Comparison of ENCODE assay signal across 10 cellular contexts in the genomic region with DNA sequence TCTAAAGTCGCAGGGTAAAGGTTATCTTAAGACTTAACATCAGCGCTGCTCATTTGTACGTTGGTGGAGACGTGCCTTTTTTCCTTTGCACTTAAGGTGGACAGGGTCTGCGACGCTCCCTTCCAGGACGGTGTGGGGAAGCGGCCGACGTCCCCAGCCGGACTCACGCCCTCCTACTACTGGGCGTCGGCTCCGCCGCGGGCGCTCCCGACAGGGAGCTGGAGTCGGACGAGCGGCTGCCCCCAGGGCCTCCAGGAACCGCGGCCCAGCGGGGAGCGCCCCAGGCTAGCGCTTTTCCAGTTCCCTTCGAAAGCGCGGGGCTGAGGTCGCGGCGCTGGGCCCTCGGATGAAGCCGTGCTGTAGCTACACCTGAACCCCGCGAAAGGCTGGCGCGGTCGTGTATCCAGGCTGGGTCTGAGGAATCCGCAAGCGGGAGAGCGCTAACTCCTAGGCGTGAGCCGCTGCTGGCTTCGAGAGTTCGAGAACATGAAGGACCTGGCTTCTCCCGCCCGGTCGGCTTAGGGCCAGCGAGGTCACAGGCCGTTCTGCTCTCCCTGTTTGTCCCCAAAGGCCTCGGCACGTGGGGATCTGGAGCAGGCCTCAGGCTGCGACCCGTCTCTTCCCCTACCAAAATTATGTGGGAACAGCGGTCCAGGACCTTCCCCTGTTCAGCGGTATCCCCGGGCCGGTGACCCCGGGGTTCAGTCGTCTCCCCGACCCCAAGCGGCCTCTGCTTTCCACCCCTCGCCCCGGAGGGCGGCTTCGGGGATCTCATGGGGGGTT. TPM values are rescaled to one million over a fixed set of nuclear protein-coding genes. Genes with fewer than 3 reads are reported as not detected.
A peak's percentile ranks its signal among the peaks of the same experiment; 100 is the strongest.
DNase-seq lines count a peak whose midpoint lies in the region; ATAC-seq, FAIRE-seq and TF ChIP-seq lines count a peak whose summit lies in the region.
"Had no signal": no experiment of that assay in that cellular context is flagged by ENCODE, and none has a peak within 500 bp of the region (broad histone marks: within the 10 kb centered on the region; RNA-seq: fewer than 3 reads in every experiment).

No MANE protein-coding gene starts in this region.

- no peaks in the 10 kb centered on the region for H3K36me3 ChIP-seq in HUES48 (ENCODE audit: control insufficient read depth, insufficient read depth, low read length)
- no peaks in the 10 kb centered on the region for H3K36me3 ChIP-seq in ascending aorta
- H3K36me3 ChIP-seq in skeletal muscle satellite cell (ENCODE audit: insufficient read depth, low read length) = no peaks in the 10 kb centered on the region
- no peaks in the 10 kb centered on the region for H3K36me3 ChIP-seq in HAP-1 (replicated peaks)
- H3K36me3 ChIP-seq in HepG2 (replicated peaks in 1 of 2; ENCODE audit: control insufficient read depth in 1 of 2, insufficient read depth in 2 of 2, low read length in 2 of 2) = no peaks in the 10 kb centered on the region
- H3K36me3 ChIP-seq: SJCRH30 had no signal

- H3K27ac ChIP-seq in HUES48 (ENCODE audit: low read depth, low read length) = peak overlapping the region; percentile 67
- no peak overlapping the region for H3K27ac ChIP-seq in ascending aorta
- no peak overlapping the region for H3K27ac ChIP-seq in HepG2 (ENCODE audit: extremely low read length, insufficient read depth, low read length)
- H3K27ac ChIP-seq: SJCRH30 had no signal

- in situ Hi-C loops in HAP-1 (cut with MboI; ENCODE audit: low sequenced_read_pairs) = no loop called here
- in situ Hi-C loops in HepG2 (cut with HindIII; ENCODE audit: extremely low pct_ligation_motif_present, low pct_unique_long_range_greater_than_20kb) = no loop called here

- FAIRE-seq in HepG2 (lab: Jason Lieb, UNC) = no peak

- ATAC-seq in left colon = peak; percentile 72
- ATAC-seq in HepG2 = no peak
- ATAC-seq: effector memory CD8-positive, alpha-beta T cell had no signal

- CTCF ChIA-PET in HepG2 (lab: Yijun Ruan, JAX; ENCODE audit: low intra/inter-chr PET ratio, low total read pairs) = no interaction called here

- TF ChIP-seq POLR2A in HepG2 (IDR thresholded peaks at IDR 0.05; ENCODE audit: insufficient read depth in 1 of 2, low read depth in 2 of 2, low read length in 2 of 2) = no peak

- POLR2A ChIA-PET in HepG2 (lab: Yijun Ruan, JAX) = no interaction called here

- H3K4me2 ChIP-seq in skeletal muscle satellite cell (ENCODE audit: low read length) (peak overlapping the region; percentile 67), HepG2 (ENCODE audit: low read depth, low read length) (no peak overlapping the region)

- DNase-seq in ascending aorta (ENCODE audit: low spot score in 2 of 2) = no peak
- DNase-seq in left colon = no peak
- DNase-seq in HAP-1 (ENCODE audit: low spot score in 2 of 2) = no peak
- DNase-seq in HT-29 (ENCODE audit: low spot score) = no peak
- DNase-seq in hippocampal formation (lab: John Stamatoyannopoulos, UW) = no peak
- no peak for DNase-seq in HepG2 (ENCODE audit: low spot score)
- DNase-seq: effector memory CD8-positive, alpha-beta T cell; SJCRH30 had no signal

- H2AFZ ChIP-seq in HepG2 (ENCODE audit: low read length) = no peak overlapping the region

- no peak for TF ChIP-seq EP300 in HepG2 (IDR thresholded peaks at IDR 0.05; ENCODE audit: low read depth in 2 of 2, low read length in 2 of 2)
- no peak for TF ChIP-seq EP300 in HepG2 (CRISPR knock-in tag; IDR thresholded peaks at IDR 0.05; ENCODE audit: borderline replicate concordance)

- 61% methylated on average over 41 of the region's 68 CpGs for WGBS in HepG2 (ENCODE audit: low lambda C conversion rate)

- BruUV-seq in HepG2 (replicated peaks; lab: Mats Ljungman, UMichigan) = no TSS peak

- H3K4me1 ChIP-seq in HUES48 (ENCODE audit: control insufficient read depth, insufficient read depth, low read length) (peaks cover 27% of the 10 kb centered on the region; the same call in 1 of the 2 replicates), ascending aorta (peaks cover 8 to 13% of the 10 kb centered on the region in 2 donors), skeletal muscle satellite cell (ENCODE audit: control insufficient read depth, insufficient read depth, low read length) (peaks cover 8% of the 10 kb centered on the region), HAP-1 (no peaks in the 10 kb centered on the region), HepG2 (ENCODE audit: insufficient read depth, low read length) (no peaks in the 10 kb centered on the region)
- H3K4me1 ChIP-seq: SJCRH30 had no signal

- H3K79me2 ChIP-seq in HepG2 (ENCODE audit: insufficient read depth, low read length) = no peaks in the 10 kb centered on the region

- TF ChIP-seq RAD21 in HepG2 (CRISPR knock-in tag; IDR thresholded peaks at IDR 0.05) = no peak

- H3K27me3 ChIP-seq in HUES48 (ENCODE audit: control insufficient read depth, insufficient read depth, low read length) (peaks cover 98% of the 10 kb centered on the region), ascending aorta (peaks cover 45% of the 10 kb centered on the region), skeletal muscle satellite cell (ENCODE audit: control insufficient read depth, insufficient read depth, low read length) (peaks cover 55% of the 10 kb centered on the region), HAP-1 (ENCODE audit: low read depth) (peaks cover 4% of the 10 kb centered on the region; the same call in 1 of the 2 replicates), HepG2 (ENCODE audit: control insufficient read depth in 1 of 2, insufficient read depth in 2 of 2, low read length in 2 of 2) (peaks cover 6 to 60% of the 10 kb centered on the region in 2 experiments)
- H3K27me3 ChIP-seq: SJCRH30 had no signal

- peak overlapping the region; percentile 68 for H3K4me3 ChIP-seq in HUES48 (ENCODE audit: low read depth, low read length)
- peak overlapping the region; percentile 28 to 52 for H3K4me3 ChIP-seq in ascending aorta
- no peak overlapping the region for H3K4me3 ChIP-seq in skeletal muscle satellite cell (ENCODE audit: low read length)
- H3K4me3 ChIP-seq in HAP-1 = no peak overlapping the region
- no peak overlapping the region for H3K4me3 ChIP-seq in HepG2 (replicated peaks in 1 of 3; ENCODE audit: insufficient read depth in 1 of 3, low read depth in 2 of 3, low read length in 3 of 3)
- H3K4me3 ChIP-seq: SJCRH30 had no signal

- H3K9me3 ChIP-seq in HUES48 (ENCODE audit: control insufficient read depth, insufficient read depth, low read length) (no peaks in the 10 kb centered on the region), ascending aorta (no peaks in the 10 kb centered on the region), skeletal muscle satellite cell (replicated peaks; ENCODE audit: low read length) (no peaks in the 10 kb centered on the region), HAP-1 (no peaks in the 10 kb centered on the region), HepG2 (ENCODE audit: low read length) (no peaks in the 10 kb centered on the region)
- H3K9me3 ChIP-seq: SJCRH30 had no signal

- H3K9ac ChIP-seq in HUES48 (ENCODE audit: low read depth, low read length) (no peak overlapping the region), skeletal muscle satellite cell (ENCODE audit: low read depth, low read length) (no peak overlapping the region), HepG2 (ENCODE audit: insufficient read depth, low read depth, low read length) (no peak overlapping the region)

- H4K20me1 ChIP-seq in HepG2 (ENCODE audit: insufficient read depth, low read length) = no peaks in the 10 kb centered on the region

- TF ChIP-seq CTCF in ascending aorta (IDR thresholded peaks at IDR 0.05) (no peak), HepG2 (CRISPR knock-in tag; IDR thresholded peaks at IDR 0.05) (no peak)

- intact Hi-C loops in ascending aorta (cut with DNase I) (no loop called here), left colon (cut with DNase I, micrococcal nuclease) (no loop called here), HepG2 (cut with micrococcal nuclease; ENCODE audit: unreplicated experiment) (no loop called here)

TF ChIP-seq in HepG2, 621 proteins besides CTCF, POLR2A, EP300 and RAD21 (continues in another document):
- no peak for TF ChIP-seq ZNF790 (CRISPR knock-in tag; IDR thresholded peaks at IDR 0.05; ENCODE audit: borderline replicate concordance)

RNA-seq across cellular contexts. Expression of a gene that starts 3.8 kb away (rescaled TPM):
- total RNA-seq in ascending aorta = not detected
- not detected for total RNA-seq in left colon
- not detected in 2 replicates for total RNA-seq in skeletal muscle satellite cell (2012; rRNA removed)
- total RNA-seq in HT-29 (2014; rRNA removed; shearing (Covaris generic)) = not detected in 2 replicates
- not detected in 2 replicates for total RNA-seq in HepG2 (2016; rRNA removed; fragmentation: Illumina TruSeq; extraction: Trizol)
- total RNA-seq in HepG2 (2016; cell fraction: cytosol; rRNA removed; fragmentation: Illumina TruSeq; extraction: Trizol; ENCODE audit: low read depth) = not detected in 2 replicates
- not detected in 2 replicates for total RNA-seq in HepG2 (2016; cell fraction: insoluble cytoplasmic fraction; rRNA removed; fragmentation: Illumina TruSeq; extraction: Trizol)
- total RNA-seq in HepG2 (2016; cell fraction: membrane; rRNA removed; fragmentation: Illumina TruSeq; extraction: Trizol) = not detected in 2 replicates
- total RNA-seq in HepG2 (2016; cell fraction: nucleus; rRNA removed; fragmentation: Illumina TruSeq; extraction: Trizol) = not detected in 2 replicates
- not detected in 2 replicates for polyA plus RNA-seq in HepG2 (2011; rRNA removed)
- polyA plus RNA-seq in HepG2 (2011; cell fraction: cytosol; rRNA removed) = not detected in 2 replicates
- polyA plus RNA-seq in HepG2 (2011; cell fraction: nucleus; rRNA removed) = not detected in 2 replicates
- not detected in 2 replicates for polyA plus RNA-seq in HepG2 (2012)
- not detected in 2 replicates for polyA plus RNA-seq in HepG2 (2016; cell fraction: cytosol; fragmentation: Illumina TruSeq; extraction: Trizol; ENCODE audit: low read depth)
- polyA plus RNA-seq in HepG2 (2016; cell fraction: insoluble cytoplasmic fraction; fragmentation: Illumina TruSeq; extraction: Trizol; ENCODE audit: low read depth) = not detected in 2 replicates
- polyA plus RNA-seq in HepG2 (2016; cell fraction: membrane; fragmentation: Illumina TruSeq; extraction: Trizol; ENCODE audit: low read depth) = not detected in 2 replicates
- not detected in 2 replicates for polyA plus RNA-seq in HepG2 (2016; cell fraction: nucleus; fragmentation: Illumina TruSeq; extraction: Trizol; ENCODE audit: insufficient read depth, low read depth)
- polyA minus RNA-seq in HepG2 (2011; rRNA and poly(A)+ RNA removed; ENCODE audit: low replicate concordance) = not detected in 2 replicates
- polyA minus RNA-seq in HepG2 (2011; cell fraction: cytosol; rRNA and poly(A)+ RNA removed) = not detected in 2 replicates
- not detected in 2 replicates for polyA minus RNA-seq in HepG2 (2011; cell fraction: nucleus; rRNA and poly(A)+ RNA removed)
- total RNA-seq: SJCRH30 had no signal

Comparison
In these comparisons a context has a peak if more than half of its experiments do, and no peak if none do; other contexts are left out.
1. H3K4me3 ChIP-seq: peak in HUES48 (single experiment) and ascending aorta (2 of 2); none in skeletal muscle satellite cell (single experiment), HAP-1 (single experiment) and HepG2 (0 of 3).